27 cellular contexts compared by ENCODE assay signal in genomic region chr3:17369973-17370372, GRCh38.
"Had no signal": no experiment of that assay in that cellular context is flagged by ENCODE, and none has a peak within 500 bp of the region (broad histone marks: within the 10 kb centered on the region; RNA-seq: fewer than 3 reads in every experiment).

No MANE protein-coding gene starts in this region.

- FAIRE-seq: astrocyte, bronchial epithelial cell, frontal cortex had no signal

- H3K9me3 ChIP-seq: heart right ventricle had no signal

- H3K27me3 ChIP-seq: brain microvascular endothelial cell, dorsolateral prefrontal cortex, heart right ventricle had no signal

- ATAC-seq: activated CD4-positive, alpha-beta T cell treated with anti-CD3 and anti-CD28 coated beads for 36 hours; activated CD8-positive, alpha-beta T cell treated with anti-CD3 and anti-CD28 coated beads, Interleukin-2, amount 10 ng/mL, durations not matched to agents 7 days and 5 days; activated T-cell treated with anti-CD3 and anti-CD28 coated beads, Interleukin-2, amount 50 U/mL, for 4 hours; activated T-helper 17 cell treated with anti-CD3 and anti-CD28 coated beads, Interleukin-2, amount 50 U/mL, for 72 hours; esophagus mucosa; heart right ventricle had no signal

- DNase-seq: activated CD4-positive, alpha-beta memory T cell treated with anti-CD3 and anti-CD28 coated beads for 36 hours; activated CD4-positive, alpha-beta T cell treated with anti-CD3 and anti-CD28 coated beads for 36 hours; activated CD4-positive, alpha-beta T cell treated with anti-CD3 and anti-CD28 coated beads, Interleukin-2, amount 10 ng/mL, durations not matched to agents 24 days and 14 days; activated CD4-positive, CD25-positive, alpha-beta regulatory T cell; activated CD4-positive, CD25-positive, alpha-beta regulatory T cell treated with anti-CD3 and anti-CD28 coated beads, Interleukin-2, amount 50 U/mL, for 72 hours; activated CD8-positive, alpha-beta T cell treated with anti-CD3 and anti-CD28 coated beads, Interleukin-2, amount 10 ng/mL, durations not matched to agents 7 days and 5 days; activated effector memory CD4-positive, alpha-beta T cell treated with Interleukin-2 at 50 U/mL for 16 hours; activated gamma-delta T cell treated with Interleukin-2 at 50 U/mL for 16 hours; activated naive CD4-positive, alpha-beta T cell treated with anti-CD3 and anti-CD28 coated beads, Interleukin-2, amount 50 U/mL, for 16 hours; activated naive CD4-positive, alpha-beta T cell treated with Interleukin-2 at 50 U/mL for 16 hours; activated T-cell treated with anti-CD3 and anti-CD28 coated beads, Interleukin-2, amount 50 U/mL, for 4 hours; amniotic stem cell; anterior cingulate cortex; brain microvascular endothelial cell; dorsolateral prefrontal cortex; effector memory CD4-positive, alpha-beta T cell; endodermal cell; foreskin fibroblast; glutamatergic neuron; heart right ventricle; T-helper 2 cell had no signal

- H3K36me3 ChIP-seq: brain microvascular endothelial cell had no signal

- H3K27ac ChIP-seq: brain microvascular endothelial cell, coronary artery, dorsolateral prefrontal cortex, heart right ventricle had no signal

- H3K4me3 ChIP-seq: coronary artery, dorsolateral prefrontal cortex, heart right ventricle had no signal
